ENCODE assay signal across 15 cellular contexts in the genomic region with DNA sequence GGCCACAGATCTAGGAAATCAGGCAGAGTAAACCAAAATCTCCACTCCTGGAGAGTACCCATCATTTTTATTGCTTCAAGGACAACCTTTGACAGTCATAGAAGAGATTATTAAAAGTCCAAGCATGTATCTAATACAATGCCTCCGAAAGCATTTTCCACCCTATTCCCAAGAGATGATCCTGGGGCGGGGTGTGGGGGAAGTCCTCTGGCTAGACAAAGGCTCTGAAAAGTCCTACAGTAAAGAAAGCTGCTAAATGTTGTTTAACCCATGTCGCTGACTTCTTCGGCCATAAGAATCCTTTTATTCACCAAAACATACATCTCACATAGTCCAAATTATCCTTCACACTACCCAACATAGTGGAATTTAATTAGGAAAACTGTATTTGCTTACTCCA.
"Had no signal": no experiment of that assay in that cellular context is flagged by ENCODE, and none has a peak within 500 bp of the region (broad histone marks: within the 10 kb centered on the region; RNA-seq: fewer than 3 reads in every experiment).

No MANE protein-coding gene starts in this region.

- H3K4me2 ChIP-seq: hepatocyte had no signal

- ATAC-seq: foreskin keratinocyte, gastroesophageal sphincter, left cardiac atrium, left lung, lower lobe of right lung had no signal

- H2AFZ ChIP-seq: hepatocyte had no signal

- H3K79me2 ChIP-seq: hepatocyte had no signal

- H3K36me3 ChIP-seq: esophagus muscularis mucosa, gastroesophageal sphincter, heart left ventricle, left lung, lower lobe of right lung had no signal

- H3K4me3 ChIP-seq: coronary artery, dorsolateral prefrontal cortex, esophagus muscularis mucosa, gastroesophageal sphincter, heart left ventricle, hepatocyte, left lung, lower lobe of right lung had no signal

- H3K9me3 ChIP-seq: esophagus muscularis mucosa, gastroesophageal sphincter, heart left ventricle, left lung, lower lobe of right lung had no signal

- H3K27me3 ChIP-seq: esophagus muscularis mucosa, gastroesophageal sphincter, heart left ventricle, hepatocyte, left lung had no signal

- H3K4me1 ChIP-seq: esophagus muscularis mucosa, foreskin keratinocyte, gastroesophageal sphincter, left lung, lower lobe of right lung had no signal

- H3K27ac ChIP-seq: coronary artery, dorsolateral prefrontal cortex, esophagus muscularis mucosa, foreskin keratinocyte, gastroesophageal sphincter, hepatocyte, left lung, lower lobe of right lung had no signal

- DNase-seq: dorsolateral prefrontal cortex; effector CD4-positive, alpha-beta T cell; effector memory CD4-positive, alpha-beta T cell; foreskin keratinocyte; hypothalamus; left cardiac atrium; left lung; lower lobe of right lung; mesenchymal stem cell; naive B cell had no signal
